In the genomic region with DNA sequence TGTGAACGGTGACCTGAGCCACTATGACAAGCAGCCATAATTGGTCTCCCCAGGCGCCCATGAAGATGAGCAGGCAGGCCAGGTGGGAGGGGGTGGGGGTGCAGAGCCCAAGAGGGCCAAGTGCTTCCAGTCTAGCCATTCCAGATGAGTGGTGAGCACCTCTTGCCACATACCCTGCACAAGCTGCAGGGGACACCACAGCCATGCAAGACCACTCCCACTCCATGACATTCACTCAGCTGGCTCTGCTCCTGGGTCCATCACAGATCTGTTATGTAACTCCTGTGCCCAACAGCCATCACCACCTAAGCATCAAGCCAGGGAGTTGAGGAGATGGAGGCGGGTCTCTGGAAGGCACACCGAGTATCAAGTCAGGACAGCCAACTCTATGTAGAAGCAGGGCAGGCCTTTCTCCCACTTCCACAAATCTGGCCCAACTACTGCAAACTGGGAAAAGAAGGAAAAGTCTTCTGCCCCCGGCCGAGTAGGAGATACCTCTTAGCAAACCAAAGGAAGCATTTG, we compare ENCODE assay signal across 17 cellular contexts.
"Had no signal": no experiment of that assay in that cellular context is flagged by ENCODE, and none has a peak within 500 bp of the region (broad histone marks: within the 10 kb centered on the region; RNA-seq: fewer than 3 reads in every experiment).

No MANE protein-coding gene starts in this region.

- H3K27ac ChIP-seq: cardiac muscle cell, lower lobe of right lung, prostate gland had no signal

- ATAC-seq: lower lobe of right lung, SK-N-SH treated with all-trans-retinoic acid at 6 μM for 48 hours, T-cell had no signal

- H3K4me3 ChIP-seq: cardiac muscle cell, lower lobe of right lung, prostate gland had no signal

- H3K4me1 ChIP-seq: prostate gland had no signal

- DNase-seq: activated B cell treated with CpG ODN at 0.5 μM for 24 hours; activated CD4-positive, alpha-beta memory T cell treated with anti-CD3 and anti-CD28 coated beads for 36 hours; activated CD4-positive, alpha-beta T cell treated with anti-CD3 and anti-CD28 coated beads for 4 hours; activated naive CD4-positive, alpha-beta T cell; activated naive CD8-positive, alpha-beta T cell treated with anti-CD3 and anti-CD28 coated beads for 36 hours; activated T-cell treated with anti-CD3 and anti-CD28 coated beads for 4 hours; amniotic stem cell; left cardiac atrium; lower lobe of right lung; midbrain; small intestine; stimulated activated CD4-positive, alpha-beta T cell treated with anti-CD3 and anti-CD28 coated beads, Interleukin-15, amount 100 ng/mL, for 24 hours; stimulated activated CD4-positive, alpha-beta T cell treated with anti-CD3 and anti-CD28 coated beads, Interleukin-2, amount 100 ng/mL, for 48 hours; T-cell had no signal

- H3K36me3 ChIP-seq: cardiac muscle cell, prostate gland had no signal

- H3K27me3 ChIP-seq: cardiac muscle cell had no signal

- H3K9me3 ChIP-seq: lower lobe of right lung, prostate gland had no signal
